2 cellular contexts compared by ENCODE assay signal in the genomic region with DNA sequence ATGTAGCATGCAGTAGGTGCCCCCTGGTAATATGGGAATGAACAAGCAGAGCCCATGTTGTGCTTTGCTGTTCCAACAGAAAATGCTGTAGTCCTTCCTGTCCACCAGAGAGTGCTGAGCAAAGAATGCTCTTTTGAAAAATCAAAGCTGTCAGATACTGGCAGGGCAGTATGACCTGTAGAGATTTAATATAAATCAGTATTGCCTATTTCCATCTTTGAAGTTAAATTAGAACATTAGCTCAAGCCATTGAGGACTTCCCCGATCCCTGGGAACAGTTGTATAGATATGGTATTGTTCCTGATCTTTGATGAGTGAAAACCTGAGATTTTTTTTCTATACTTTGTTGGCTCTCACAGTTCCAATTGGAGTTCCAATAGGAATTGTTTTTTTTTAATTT.
TF ChIP-seq lines count a peak whose summit lies in the region.

No MANE protein-coding gene starts in this region.

TF ChIP-seq in IMR-90, 13 proteins besides CTCF, POLR2A, EP300 and RAD21 (continued from another document):
- no peak for TF ChIP-seq RCOR1 (IDR thresholded peaks at IDR 0.05; ENCODE audit: insufficient replicate concordance, low read length)
- no peak for TF ChIP-seq FOS (IDR thresholded peaks at IDR 0.05; ENCODE audit: low read depth, low read length)
- TF ChIP-seq SMC3 (IDR thresholded peaks at IDR 0.05; ENCODE audit: low read depth, low read length), result no peak
- no peak for TF ChIP-seq BHLHE40 (IDR thresholded peaks at IDR 0.05; ENCODE audit: low read depth, low read length)
- TF ChIP-seq CHD1 (IDR thresholded peaks at IDR 0.05; ENCODE audit: low read depth, low read length), result no peak
- TF ChIP-seq MAFK (IDR thresholded peaks at IDR 0.05; ENCODE audit: low read depth, low read length), result no peak
- TF ChIP-seq, protein P1, sequence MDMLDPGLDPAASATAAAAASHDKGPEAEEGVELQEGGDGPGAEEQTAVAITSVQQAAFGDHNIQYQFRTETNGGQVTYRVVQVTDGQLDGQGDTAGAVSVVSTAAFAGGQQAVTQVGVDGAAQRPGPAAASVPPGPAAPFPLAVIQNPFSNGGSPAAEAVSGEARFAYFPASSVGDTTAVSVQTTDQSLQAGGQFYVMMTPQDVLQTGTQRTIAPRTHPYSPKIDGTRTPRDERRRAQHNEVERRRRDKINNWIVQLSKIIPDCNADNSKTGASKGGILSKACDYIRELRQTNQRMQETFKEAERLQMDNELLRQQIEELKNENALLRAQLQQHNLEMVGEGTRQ (IDR thresholded peaks at IDR 0.05; ENCODE audit: low read depth, low read length), result no peak
TF ChIP-seq in IMR-90: peak in this region for 0.

TF ChIP-seq in SK-N-SH treated with all-trans-retinoic acid at 6 μM for 48 hours, 23 proteins besides CTCF, POLR2A, EP300 and RAD21 (continued from another document):
- TF ChIP-seq, protein P2, sequence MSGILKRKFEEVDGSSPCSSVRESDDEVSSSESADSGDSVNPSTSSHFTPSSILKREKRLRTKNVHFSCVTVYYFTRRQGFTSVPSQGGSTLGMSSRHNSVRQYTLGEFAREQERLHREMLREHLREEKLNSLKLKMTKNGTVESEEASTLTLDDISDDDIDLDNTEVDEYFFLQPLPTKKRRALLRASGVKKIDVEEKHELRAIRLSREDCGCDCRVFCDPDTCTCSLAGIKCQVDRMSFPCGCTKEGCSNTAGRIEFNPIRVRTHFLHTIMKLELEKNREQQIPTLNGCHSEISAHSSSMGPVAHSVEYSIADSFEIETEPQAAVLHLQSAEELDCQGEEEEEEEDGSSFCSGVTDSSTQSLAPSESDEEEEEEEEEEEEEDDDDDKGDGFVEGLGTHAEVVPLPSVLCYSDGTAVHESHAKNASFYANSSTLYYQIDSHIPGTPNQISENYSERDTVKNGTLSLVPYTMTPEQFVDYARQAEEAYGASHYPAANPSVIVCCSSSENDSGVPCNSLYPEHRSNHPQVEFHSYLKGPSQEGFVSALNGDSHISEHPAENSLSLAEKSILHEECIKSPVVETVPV (CRISPR knock-in tag; IDR thresholded peaks at IDR 0.05), result no peak
- TF ChIP-seq TOX (CRISPR knock-in tag; IDR thresholded peaks at IDR 0.05; ENCODE audit: borderline replicate concordance) (no peak), ZFP30 (CRISPR knock-in tag; IDR thresholded peaks at IDR 0.05) (no peak), GLIS3 (CRISPR knock-in tag; IDR thresholded peaks at IDR 0.05) (no peak), ARNTL (CRISPR knock-in tag; IDR thresholded peaks at IDR 0.05; ENCODE audit: borderline replicate concordance, low read depth) (no peak), ZC3H10 (CRISPR knock-in tag; IDR thresholded peaks at IDR 0.05) (no peak), ESRRG (CRISPR knock-in tag; IDR thresholded peaks at IDR 0.05) (no peak), OSR1 (CRISPR knock-in tag; IDR thresholded peaks at IDR 0.05) (no peak), BACH2 (CRISPR knock-in tag; IDR thresholded peaks at IDR 0.05; ENCODE audit: borderline replicate concordance) (no peak), RARB (CRISPR knock-in tag; IDR thresholded peaks at IDR 0.05) (no peak), ZFP3 (CRISPR knock-in tag; IDR thresholded peaks at IDR 0.05) (no peak), SNAI2 (CRISPR knock-in tag; IDR thresholded peaks at IDR 0.05) (no peak)
- TF ChIP-seq, protein P3, sequence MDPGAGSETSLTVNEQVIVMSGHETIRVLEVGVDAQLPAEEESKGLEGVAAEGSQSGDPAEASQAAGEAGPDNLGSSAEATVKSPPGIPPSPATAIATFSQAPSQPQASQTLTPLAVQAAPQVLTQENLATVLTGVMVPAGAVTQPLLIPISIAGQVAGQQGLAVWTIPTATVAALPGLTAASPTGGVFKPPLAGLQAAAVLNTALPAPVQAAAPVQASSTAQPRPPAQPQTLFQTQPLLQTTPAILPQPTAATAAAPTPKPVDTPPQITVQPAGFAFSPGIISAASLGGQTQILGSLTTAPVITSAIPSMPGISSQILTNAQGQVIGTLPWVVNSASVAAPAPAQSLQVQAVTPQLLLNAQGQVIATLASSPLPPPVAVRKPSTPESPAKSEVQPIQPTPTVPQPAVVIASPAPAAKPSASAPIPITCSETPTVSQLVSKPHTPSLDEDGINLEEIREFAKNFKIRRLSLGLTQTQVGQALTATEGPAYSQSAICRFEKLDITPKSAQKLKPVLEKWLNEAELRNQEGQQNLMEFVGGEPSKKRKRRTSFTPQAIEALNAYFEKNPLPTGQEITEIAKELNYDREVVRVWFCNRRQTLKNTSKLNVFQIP (CRISPR knock-in tag; IDR thresholded peaks at IDR 0.05; ENCODE audit: borderline replicate concordance, low read depth), result no peak
- TF ChIP-seq, protein P4, sequence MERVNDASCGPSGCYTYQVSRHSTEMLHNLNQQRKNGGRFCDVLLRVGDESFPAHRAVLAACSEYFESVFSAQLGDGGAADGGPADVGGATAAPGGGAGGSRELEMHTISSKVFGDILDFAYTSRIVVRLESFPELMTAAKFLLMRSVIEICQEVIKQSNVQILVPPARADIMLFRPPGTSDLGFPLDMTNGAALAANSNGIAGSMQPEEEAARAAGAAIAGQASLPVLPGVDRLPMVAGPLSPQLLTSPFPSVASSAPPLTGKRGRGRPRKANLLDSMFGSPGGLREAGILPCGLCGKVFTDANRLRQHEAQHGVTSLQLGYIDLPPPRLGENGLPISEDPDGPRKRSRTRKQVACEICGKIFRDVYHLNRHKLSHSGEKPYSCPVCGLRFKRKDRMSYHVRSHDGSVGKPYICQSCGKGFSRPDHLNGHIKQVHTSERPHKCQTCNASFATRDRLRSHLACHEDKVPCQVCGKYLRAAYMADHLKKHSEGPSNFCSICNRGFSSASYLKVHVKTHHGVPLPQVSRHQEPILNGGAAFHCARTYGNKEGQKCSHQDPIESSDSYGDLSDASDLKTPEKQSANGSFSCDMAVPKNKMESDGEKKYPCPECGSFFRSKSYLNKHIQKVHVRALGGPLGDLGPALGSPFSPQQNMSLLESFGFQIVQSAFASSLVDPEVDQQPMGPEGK (CRISPR knock-in tag; IDR thresholded peaks at IDR 0.05; ENCODE audit: borderline replicate concordance), result no peak
- TF ChIP-seq, protein P5, sequence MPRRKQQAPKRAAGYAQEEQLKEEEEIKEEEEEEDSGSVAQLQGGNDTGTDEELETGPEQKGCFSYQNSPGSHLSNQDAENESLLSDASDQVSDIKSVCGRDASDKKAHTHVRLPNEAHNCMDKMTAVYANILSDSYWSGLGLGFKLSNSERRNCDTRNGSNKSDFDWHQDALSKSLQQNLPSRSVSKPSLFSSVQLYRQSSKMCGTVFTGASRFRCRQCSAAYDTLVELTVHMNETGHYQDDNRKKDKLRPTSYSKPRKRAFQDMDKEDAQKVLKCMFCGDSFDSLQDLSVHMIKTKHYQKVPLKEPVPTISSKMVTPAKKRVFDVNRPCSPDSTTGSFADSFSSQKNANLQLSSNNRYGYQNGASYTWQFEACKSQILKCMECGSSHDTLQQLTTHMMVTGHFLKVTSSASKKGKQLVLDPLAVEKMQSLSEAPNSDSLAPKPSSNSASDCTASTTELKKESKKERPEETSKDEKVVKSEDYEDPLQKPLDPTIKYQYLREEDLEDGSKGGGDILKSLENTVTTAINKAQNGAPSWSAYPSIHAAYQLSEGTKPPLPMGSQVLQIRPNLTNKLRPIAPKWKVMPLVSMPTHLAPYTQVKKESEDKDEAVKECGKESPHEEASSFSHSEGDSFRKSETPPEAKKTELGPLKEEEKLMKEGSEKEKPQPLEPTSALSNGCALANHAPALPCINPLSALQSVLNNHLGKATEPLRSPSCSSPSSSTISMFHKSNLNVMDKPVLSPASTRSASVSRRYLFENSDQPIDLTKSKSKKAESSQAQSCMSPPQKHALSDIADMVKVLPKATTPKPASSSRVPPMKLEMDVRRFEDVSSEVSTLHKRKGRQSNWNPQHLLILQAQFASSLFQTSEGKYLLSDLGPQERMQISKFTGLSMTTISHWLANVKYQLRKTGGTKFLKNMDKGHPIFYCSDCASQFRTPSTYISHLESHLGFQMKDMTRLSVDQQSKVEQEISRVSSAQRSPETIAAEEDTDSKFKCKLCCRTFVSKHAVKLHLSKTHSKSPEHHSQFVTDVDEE (CRISPR knock-in tag; IDR thresholded peaks at IDR 0.05), result no peak
